In the genomic region with DNA sequence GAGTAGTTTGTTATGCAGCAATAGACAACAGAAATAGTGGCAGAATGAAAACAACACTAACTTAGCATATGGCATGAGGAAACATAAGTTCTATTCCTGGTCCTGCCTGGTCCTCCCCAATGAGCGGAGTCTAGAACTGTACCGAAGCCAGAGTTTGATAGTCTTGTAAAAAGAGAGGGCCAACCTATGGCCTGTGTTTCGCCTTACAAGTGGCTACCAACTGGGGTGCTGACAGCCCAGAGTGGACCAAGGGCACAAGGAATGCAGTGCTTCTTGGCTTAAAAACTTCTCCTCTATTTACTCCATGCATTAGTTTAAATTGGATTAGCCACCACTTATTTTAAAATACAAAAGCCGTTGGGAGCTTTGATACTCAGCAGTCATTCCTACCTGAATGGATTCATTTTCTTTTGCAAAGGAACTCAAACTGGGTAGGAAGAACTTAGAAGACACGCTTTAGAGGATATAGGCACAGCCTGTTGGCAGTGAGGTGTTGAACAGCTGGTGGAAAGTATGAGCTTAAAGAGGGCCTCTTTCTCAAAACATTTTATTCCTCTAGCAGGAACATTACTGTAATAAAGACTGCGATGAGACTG, we compare ENCODE assay signal across 19 cellular contexts.
DNase-seq lines count a peak whose midpoint lies in the region; ATAC-seq and TF ChIP-seq lines count a peak whose summit lies in the region.
"Had no signal": no experiment of that assay in that cellular context is flagged by ENCODE, and none has a peak within 500 bp of the region (broad histone marks: within the 10 kb centered on the region; RNA-seq: fewer than 3 reads in every experiment).

No MANE protein-coding gene starts in this region.

- H3K27me3 Mint-ChIP-seq in brain, result peaks cover 3% of the 10 kb centered on the region

- H3K27ac ChIP-seq in gastrocnemius medialis, result peak overlapping the region; percentile 38 to 86 (median 70)
- H3K27ac ChIP-seq: PC-9 had no signal

- H3K9me3 Mint-ChIP-seq in brain, result no peaks in the 10 kb centered on the region

- TF ChIP-seq POLR2A in gastrocnemius medialis (IDR thresholded peaks at IDR 0.05), result no peak

- intact Hi-C loops in gastrocnemius medialis (cut with DNase I; ENCODE audit: low total_unique reads), result no loop called here

- no peaks in the 10 kb centered on the region for H3K9me3 ChIP-seq in HAP-1
- H3K9me3 ChIP-seq in gastrocnemius medialis, result no peaks in the 10 kb centered on the region
- H3K9me3 ChIP-seq: Caco-2, MG63 had no signal

- H3K4me1 Mint-ChIP-seq in brain, result peaks cover 24% of the 10 kb centered on the region

- peaks cover 35% of the 10 kb centered on the region for H3K4me1 ChIP-seq in HAP-1
- H3K4me1 ChIP-seq in gastrocnemius medialis, result peaks cover 40 to 48% of the 10 kb centered on the region in 2 donors
- H3K4me1 ChIP-seq: Caco-2 had no signal

- peaks cover 4% of the 10 kb centered on the region for H3K36me3 Mint-ChIP-seq in brain

- ATAC-seq in gastrocnemius medialis (no peak), GM18867 (IDR thresholded peaks at IDR 0.05; ENCODE audit: unreplicated experiment) (no peak), GM19351 (IDR thresholded peaks at IDR 0.05; ENCODE audit: unreplicated experiment) (no peak)

- no peak overlapping the region for H3K4me3 Mint-ChIP-seq in brain

- TF ChIP-seq CTCF in brain (conservative IDR thresholded peaks at IDR 0.05), result no peak
- no peak for TF ChIP-seq CTCF in gastrocnemius medialis (IDR thresholded peaks at IDR 0.05 in 4 of 5, conservative IDR thresholded peaks at IDR 0.05 in 1 of 5)

- DNase-seq in DMS 273 treated with DMSO at 0.1 percent for 48 hours (lab: John Stamatoyannopoulos, UW) (peak; percentile 13), HAP-1 (ENCODE audit: low spot score in 2 of 2) (peak; percentile 36 to 81), gastrocnemius medialis (no peak), activated gamma-delta T cell (lab: John Stamatoyannopoulos, UW) (no peak)
- DNase-seq: ACHN; AML-193; Caco-2; Karpas-422; MG63; NCI-H1092 treated with DMSO at 0.1 percent for 48 hours; NCI-H1694 treated with DMSO at 0.1 percent for 48 hours; NCI-H226; NCI-H526 treated with DMSO at 0.1 percent for 48 hours; NK-92 treated with Interleukin-12 subunit alpha and Interleukin-12 subunit beta, amount 100 ng/mL, for 24 hours; PC-9; SW 1271 had no signal

- H3K27me3 ChIP-seq in HAP-1 (ENCODE audit: low read depth) (no peaks in the 10 kb centered on the region), gastrocnemius medialis (no peaks in the 10 kb centered on the region)
- H3K27me3 ChIP-seq: MG63 had no signal

- H3K27ac Mint-ChIP-seq in brain, result peak overlapping the region in 3 of 5 experiments; percentile 4 to 78 (median 71)

- in situ Hi-C loops in HAP-1 (cut with MboI; ENCODE audit: low sequenced_read_pairs), result no loop called here
- in situ Hi-C loops in gastrocnemius medialis (cut with MboI; ENCODE audit: low sequenced_read_pairs in 4 of 4), result loop anchor here in 1 of 4 donors (25.0 kb wide), 1 partner anchor 900 kb away; no protein-coding TSS in a partner anchor

- no peaks in the 10 kb centered on the region for H3K36me3 ChIP-seq in HAP-1 (replicated peaks)
- peaks cover 0 to under 1% of the 10 kb centered on the region in 2 donors for H3K36me3 ChIP-seq in gastrocnemius medialis
- H3K36me3 ChIP-seq: MG63 had no signal

- no peak overlapping the region for H3K4me3 ChIP-seq in HAP-1
- no peak overlapping the region for H3K4me3 ChIP-seq in gastrocnemius medialis
- H3K4me3 ChIP-seq: MG63, PC-9 had no signal

Comparison
In these comparisons a context has a peak if more than half of its experiments do, and no peak if none do; other contexts are left out.
1. DNase-seq: peak in DMS 273 treated with DMSO at 0.1 percent for 48 hours (single experiment) and HAP-1 (2 of 2); none in gastrocnemius medialis (0 of 2) and activated gamma-delta T cell (single experiment).